Comparison of ENCODE assay signal across 16 cellular contexts in the genomic region with DNA sequence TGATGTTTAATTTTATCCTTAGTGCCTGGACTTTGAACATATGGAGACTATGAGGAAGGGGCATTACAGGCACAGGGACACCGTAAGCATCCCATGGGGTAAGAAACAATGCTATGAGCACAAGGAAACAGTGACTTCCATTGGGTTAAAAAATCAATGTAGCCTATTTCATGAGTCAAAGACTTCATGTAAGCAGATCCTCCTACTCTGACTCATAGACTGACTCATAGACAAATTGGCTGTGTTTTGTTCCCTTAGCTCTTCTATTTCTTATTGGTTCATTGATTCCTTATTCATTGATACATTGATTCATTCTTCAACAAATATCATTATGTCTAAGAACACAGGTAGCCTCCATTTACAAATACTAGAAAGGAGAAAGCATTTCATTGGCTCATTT.
A peak's percentile ranks its signal among the peaks of the same experiment; 100 is the strongest.
DNase-seq lines count a peak whose midpoint lies in the region; ATAC-seq and TF ChIP-seq lines count a peak whose summit lies in the region.
"Had no signal": no experiment of that assay in that cellular context is flagged by ENCODE, and none has a peak within 500 bp of the region (broad histone marks: within the 10 kb centered on the region; RNA-seq: fewer than 3 reads in every experiment).

No MANE protein-coding gene starts in this region.

- no peaks in the 10 kb centered on the region for H3K9me3 Mint-ChIP-seq in activated T-cell treated with anti-CD3 and anti-CD28 coated beads, Interleukin-2, amount 50 U/mL, for 24 hours
- H3K9me3 Mint-ChIP-seq: activated naive CD8-positive, alpha-beta T cell treated with anti-CD3 and anti-CD28 coated beads, Interleukin-2, amount 10 ng/mL, durations not matched to agents 7 days and 5 days had no signal

- H3K27me3 ChIP-seq in RWPE2 (ENCODE audit: insufficient read depth, poor library complexity, severe bottlenecking) (no peaks in the 10 kb centered on the region), fibroblast of lung (ENCODE audit: control insufficient read depth, insufficient read depth, low read length) (no peaks in the 10 kb centered on the region)

- H3K27me3 Mint-ChIP-seq in activated T-cell treated with anti-CD3 and anti-CD28 coated beads, Interleukin-2, amount 50 U/mL, for 24 hours = no peaks in the 10 kb centered on the region
- H3K27me3 Mint-ChIP-seq: activated naive CD8-positive, alpha-beta T cell treated with anti-CD3 and anti-CD28 coated beads, Interleukin-2, amount 10 ng/mL, durations not matched to agents 7 days and 5 days; natural killer cell treated with Interleukin-12 subunit alpha and Interleukin-12 subunit beta and Interleukin-15 and Interleukin-18, amount 100 ng/mL, for 72 hours had no signal

- H4K20me1 ChIP-seq in fibroblast of lung (ENCODE audit: control insufficient read depth, extremely low read depth, insufficient read depth, low read length) = no peaks in the 10 kb centered on the region

- no peaks in the 10 kb centered on the region for H3K79me2 ChIP-seq in fibroblast of lung (ENCODE audit: control insufficient read depth, insufficient read depth, low read length)

- no peaks in the 10 kb centered on the region for H3K36me3 Mint-ChIP-seq in activated T-cell treated with anti-CD3 and anti-CD28 coated beads, Interleukin-2, amount 50 U/mL, for 24 hours (ENCODE audit: low read depth)
- H3K36me3 Mint-ChIP-seq: activated naive CD8-positive, alpha-beta T cell treated with anti-CD3 and anti-CD28 coated beads, Interleukin-2, amount 10 ng/mL, durations not matched to agents 7 days and 5 days; natural killer cell treated with Interleukin-12 subunit alpha and Interleukin-12 subunit beta and Interleukin-15 and Interleukin-18, amount 100 ng/mL, for 72 hours had no signal

- peak; percentile 72 for ATAC-seq in RWPE2 (ENCODE audit: low read depth)
- ATAC-seq: natural killer cell treated with Interleukin-12 subunit alpha and Interleukin-12 subunit beta and Interleukin-15 and Interleukin-18, amount 100 ng/mL, for 72 hours had no signal

- H3K4me3 Mint-ChIP-seq in activated T-cell treated with anti-CD3 and anti-CD28 coated beads, Interleukin-2, amount 50 U/mL, for 24 hours = no peak overlapping the region
- H3K4me3 Mint-ChIP-seq: activated naive CD8-positive, alpha-beta T cell treated with anti-CD3 and anti-CD28 coated beads, Interleukin-2, amount 10 ng/mL, durations not matched to agents 7 days and 5 days; natural killer cell treated with Interleukin-12 subunit alpha and Interleukin-12 subunit beta and Interleukin-15 and Interleukin-18, amount 100 ng/mL, for 72 hours had no signal

- H3K27ac ChIP-seq in RWPE2 (ENCODE audit: poor library complexity, severe bottlenecking) = peak overlapping the region; percentile 37
- no peak overlapping the region for H3K27ac ChIP-seq in fibroblast of lung (ENCODE audit: insufficient read depth, low read length)

- no peaks in the 10 kb centered on the region for H3K9me3 ChIP-seq in RWPE2 (ENCODE audit: severe bottlenecking)
- H3K9me3 ChIP-seq in fibroblast of lung (ENCODE audit: control insufficient read depth, insufficient read depth, low read depth, low read length) = no peaks in the 10 kb centered on the region

- TF ChIP-seq CTCF in RWPE2 (IDR thresholded peaks at IDR 0.05; ENCODE audit: poor library complexity, severe bottlenecking) = no peak
- no peak for TF ChIP-seq CTCF in fibroblast of lung (conservative IDR thresholded peaks at IDR 0.05 in 1 of 2, IDR thresholded peaks at IDR 0.05 in 1 of 2; ENCODE audit: low read depth in 1 of 2, low read length in 2 of 2)
- no peak for TF ChIP-seq CTCF in retinal pigment epithelial cell (conservative IDR thresholded peaks at IDR 0.05; ENCODE audit: low read depth, low read length)

- peak overlapping the region; percentile 13 for H3K4me2 ChIP-seq in fibroblast of lung (ENCODE audit: extremely low read depth, insufficient read depth, low read length)

- H3K4me1 Mint-ChIP-seq in activated T-cell treated with anti-CD3 and anti-CD28 coated beads, Interleukin-2, amount 50 U/mL, for 24 hours (ENCODE audit: low read depth) = no peaks in the 10 kb centered on the region
- H3K4me1 Mint-ChIP-seq: activated naive CD8-positive, alpha-beta T cell treated with anti-CD3 and anti-CD28 coated beads, Interleukin-2, amount 10 ng/mL, durations not matched to agents 7 days and 5 days had no signal

- H3K4me3 ChIP-seq in RWPE2 (ENCODE audit: severe bottlenecking) (no peak overlapping the region), fibroblast of lung (replicated peaks in 1 of 4; ENCODE audit: control extremely low read depth in 1 of 4, insufficient read depth in 1 of 4, low read depth in 3 of 4, low read length in 4 of 4) (no peak overlapping the region), retinal pigment epithelial cell (ENCODE audit: low read length) (no peak overlapping the region)

- peak; percentile 59 for DNase-seq in Daoy (ENCODE audit: low read depth)
- DNase-seq in RWPE2 (ENCODE audit: low spot score) = no peak
- DNase-seq in fibroblast of lung (ENCODE audit: low read depth in 2 of 2) = peak; percentile 86 to 87
- DNase-seq in retinal pigment epithelial cell (ENCODE audit: low read depth) = peak; percentile 23
- DNase-seq in NCI-H1105 treated with DMSO at 0.1 percent for 48 hours (lab: John Stamatoyannopoulos, UW) = no peak
- DNase-seq in activated T-cell treated with anti-CD3 and anti-CD28 coated beads, Interleukin-2, amount 50 U/mL, for 24 hours = no peak
- no peak for DNase-seq in NCI-H748 (lab: John Stamatoyannopoulos, UW; ENCODE audit: unreplicated experiment)
- DNase-seq in GF-D8 (lab: John Stamatoyannopoulos, UW) = no peak
- DNase-seq: activated naive CD8-positive, alpha-beta T cell treated with anti-CD3 and anti-CD28 coated beads, Interleukin-2, amount 10 ng/mL, durations not matched to agents 7 days and 5 days; COR-L47; GOT3; KG1; OCI-M1; stimulated activated CD4-positive, alpha-beta T cell treated with anti-CD3 and anti-CD28 coated beads, Interleukin-12 subunit alpha, Interleukin-12 subunit beta, amount 100 ng/mL, for 4 hours; T1000 had no signal

- H3K4me1 ChIP-seq in RWPE2 (ENCODE audit: insufficient read depth, poor library complexity, severe bottlenecking) (peaks cover 29% of the 10 kb centered on the region), fibroblast of lung (ENCODE audit: control insufficient read depth, extremely low read depth, insufficient read depth, low read length) (peaks cover 14% of the 10 kb centered on the region)

- H2AFZ ChIP-seq in fibroblast of lung (ENCODE audit: low read length) = no peak overlapping the region

- H3K9ac ChIP-seq in fibroblast of lung (ENCODE audit: insufficient read depth, low read length) = no peak overlapping the region

- no peak overlapping the region for H3K27ac Mint-ChIP-seq in activated T-cell treated with anti-CD3 and anti-CD28 coated beads, Interleukin-2, amount 50 U/mL, for 24 hours
- H3K27ac Mint-ChIP-seq: activated naive CD8-positive, alpha-beta T cell treated with anti-CD3 and anti-CD28 coated beads, Interleukin-2, amount 10 ng/mL, durations not matched to agents 7 days and 5 days; natural killer cell treated with Interleukin-12 subunit alpha and Interleukin-12 subunit beta and Interleukin-15 and Interleukin-18, amount 100 ng/mL, for 72 hours had no signal

- H3K36me3 ChIP-seq in RWPE2 (ENCODE audit: low read depth) (no peaks in the 10 kb centered on the region), fibroblast of lung (ENCODE audit: control insufficient read depth, insufficient read depth, low read length) (no peaks in the 10 kb centered on the region)

Comparison
In these comparisons a context has a peak if more than half of its experiments do, and no peak if none do; other contexts are left out.
1. DNase-seq: peak in Daoy (single experiment), fibroblast of lung (2 of 2) and retinal pigment epithelial cell (single experiment); none in RWPE2 (single experiment), NCI-H1105 treated with DMSO at 0.1 percent for 48 hours (single experiment), activated T-cell treated with anti-CD3 and anti-CD28 coated beads, Interleukin-2, amount 50 U/mL, for 24 hours (single experiment), NCI-H748 (single experiment) and GF-D8 (single experiment).